In genomic region chr3:183503738-183504137, GRCh38 we compare ENCODE assay signal across 2 cellular contexts.
TF ChIP-seq lines count a peak whose summit lies in the region.

No MANE protein-coding gene starts in this region.

TF ChIP-seq in GM23338, 12 proteins besides CTCF, POLR2A, EP300 and RAD21 (continued from another document):
- TF ChIP-seq REST (IDR thresholded peaks at IDR 0.05; ENCODE audit: unreplicated experiment) (no peak), JUNB (IDR thresholded peaks at IDR 0.05; ENCODE audit: unreplicated experiment) (no peak), CREB1 (CRISPR knock-in tag; IDR thresholded peaks at IDR 0.05; ENCODE audit: low read depth) (no peak), EZH2 (IDR thresholded peaks at IDR 0.05; ENCODE audit: low read depth, unreplicated experiment) (no peak), POLR2AphosphoS5 (IDR thresholded peaks at IDR 0.05; ENCODE audit: low read depth) (no peak), ZNF462 (CRISPR knock-in tag; IDR thresholded peaks at IDR 0.05) (no peak), ZNF331 (CRISPR knock-in tag; IDR thresholded peaks at IDR 0.05; ENCODE audit: low read depth) (no peak), EZH2phosphoT487 (IDR thresholded peaks at IDR 0.05; ENCODE audit: unreplicated experiment) (no peak), ETS1 (IDR thresholded peaks at IDR 0.05) (no peak), STAT1 (IDR thresholded peaks at IDR 0.05; ENCODE audit: unreplicated experiment) (no peak), NANOG (IDR thresholded peaks at IDR 0.05; ENCODE audit: borderline replicate concordance) (no peak)
TF ChIP-seq in GM23338: peak in this region for 0.

TF ChIP-seq in K562, 482 proteins besides CTCF, POLR2A, EP300 and RAD21:
- TF ChIP-seq PATZ1 (CRISPR knock-in tag; IDR thresholded peaks at IDR 0.05; ENCODE audit: borderline replicate concordance) (no peak), PPARD (CRISPR knock-in tag; IDR thresholded peaks at IDR 0.05) (no peak), GMEB1 (CRISPR knock-in tag; IDR thresholded peaks at IDR 0.05) (no peak), LARP7 (IDR thresholded peaks at IDR 0.05) (no peak), THRA (IDR thresholded peaks at IDR 0.05) (no peak), PHF21A (IDR thresholded peaks at IDR 0.05; ENCODE audit: borderline replicate concordance, low read depth) (no peak)
